25 cellular contexts compared by ENCODE assay signal in genomic region chr6:88422831-88423230, GRCh38.
DNase-seq lines count a peak whose midpoint lies in the region; ATAC-seq, FAIRE-seq and TF ChIP-seq lines count a peak whose summit lies in the region.
"Had no signal": no experiment of that assay in that cellular context is flagged by ENCODE, and none has a peak within 500 bp of the region (broad histone marks: within the 10 kb centered on the region; RNA-seq: fewer than 3 reads in every experiment).

No MANE protein-coding gene starts in this region.

- no peak overlapping the region for H2BK12ac ChIP-seq in H1 (ENCODE audit: low read depth, low read length)

- TF ChIP-seq CTCF in HepG2 (CRISPR knock-in tag; IDR thresholded peaks at IDR 0.05): no peak
- TF ChIP-seq CTCF in right lobe of liver (IDR thresholded peaks at IDR 0.05): no peak
- peak; percentile 43; the same call in 1 of the 2 replicates for TF ChIP-seq CTCF in OCI-LY7 (conservative IDR thresholded peaks at IDR 0.05; ENCODE audit: low read length)
- peak; percentile 18 to 42 (median 38); a peak in 3 of 4 replicates for TF ChIP-seq CTCF in H1 (IDR thresholded peaks at IDR 0.05; ENCODE audit: control extremely low read depth in 1 of 3, insufficient read depth in 1 of 3, low read depth in 1 of 3, low read length in 3 of 3)
- peak; percentile 22 for TF ChIP-seq CTCF in retinal pigment epithelial cell (conservative IDR thresholded peaks at IDR 0.05; ENCODE audit: low read depth, low read length)

- 0 out of 5 replicates have a peak, but pooled peaks cover 0 to 9% of the 10 kb centered on the region in 2 experiments for H3K27me3 ChIP-seq in HepG2 (ENCODE audit: control insufficient read depth in 1 of 2, insufficient read depth in 2 of 2, low read length in 2 of 2)
- H3K27me3 ChIP-seq in right lobe of liver: no peaks in the 10 kb centered on the region
- no peaks in the 10 kb centered on the region for H3K27me3 ChIP-seq in H1 (replicated peaks in 1 of 4; ENCODE audit: control insufficient read depth in 3 of 4, extremely low read depth in 1 of 4, insufficient read depth in 3 of 4, low read length in 3 of 4)
- H3K27me3 ChIP-seq: breast epithelium, dorsolateral prefrontal cortex, hepatocyte had no signal

- no peak overlapping the region for H3K18ac ChIP-seq in H1 (ENCODE audit: extremely low read depth, low read length)

- no peak overlapping the region for H2AFZ ChIP-seq in HepG2 (ENCODE audit: low read length)
- no peak overlapping the region for H2AFZ ChIP-seq in OCI-LY7 (ENCODE audit: low read length)
- H2AFZ ChIP-seq in H1 (ENCODE audit: low read length): no peak overlapping the region
- H2AFZ ChIP-seq: hepatocyte had no signal

- POLR2A ChIA-PET in HepG2 (lab: Yijun Ruan, JAX): no interaction called here
- POLR2A ChIA-PET in OCI-LY7 (lab: Charles Lee): no interaction called here
- POLR2A ChIA-PET in H1 (lab: Charles Lee; ENCODE audit: partially characterized antibody): no interaction called here

- ATAC-seq in HepG2: no peak
- ATAC-seq in right lobe of liver: no peak
- no peak for ATAC-seq in HG02763 (IDR thresholded peaks at IDR 0.05; ENCODE audit: unreplicated experiment)
- ATAC-seq: esophagus mucosa, left cardiac atrium, sciatic nerve had no signal

- H3K23ac ChIP-seq in H1 (ENCODE audit: insufficient read length): no peak overlapping the region

- no peak overlapping the region for H3K14ac ChIP-seq in H1 (ENCODE audit: insufficient read length)

- H3K79me2 ChIP-seq in HepG2 (ENCODE audit: insufficient read depth, low read length) (no peaks in the 10 kb centered on the region), OCI-LY7 (ENCODE audit: insufficient read depth, low read depth, low read length) (no peaks in the 10 kb centered on the region), H1 (ENCODE audit: control insufficient read depth in 1 of 2, insufficient read depth in 2 of 2, low read length in 2 of 2) (no peaks in the 10 kb centered on the region)
- H3K79me2 ChIP-seq: hepatocyte had no signal

- H3K4me2 ChIP-seq in HepG2 (ENCODE audit: low read depth, low read length): no peak overlapping the region
- no peak overlapping the region for H3K4me2 ChIP-seq in OCI-LY7 (ENCODE audit: low read length)
- H3K4me2 ChIP-seq in H1 (ENCODE audit: insufficient read depth in 1 of 2, low read depth in 2 of 2, low read length in 2 of 2): no peak overlapping the region
- H3K4me2 ChIP-seq: hepatocyte had no signal

- no peaks in the 10 kb centered on the region for H3K9me3 ChIP-seq in HepG2 (ENCODE audit: low read length)
- no peaks in the 10 kb centered on the region for H3K9me3 ChIP-seq in right lobe of liver
- no peaks in the 10 kb centered on the region for H3K9me3 ChIP-seq in OCI-LY7 (ENCODE audit: low read length)
- no peaks in the 10 kb centered on the region for H3K9me3 ChIP-seq in H1 (ENCODE audit: insufficient read depth in 2 of 2, low read depth in 1 of 2, low read length in 1 of 2)
- H3K9me3 ChIP-seq: breast epithelium had no signal

- no peaks in the 10 kb centered on the region for H3K23me2 ChIP-seq in H1 (ENCODE audit: low read depth, low read length)

- WGBS in HepG2 (ENCODE audit: low lambda C conversion rate): 17% methylated on average over 8 of the region's 8 CpGs
- 62% methylated on average over 8 of the region's 8 CpGs for WGBS in right lobe of liver (ENCODE audit: insufficient coverage, low coverage, low lambda C conversion rate, missing lambda C conversion rate)
- WGBS in H1 (ENCODE audit: extremely low coverage in 1 of 2, insufficient coverage in 1 of 2, insufficient read length in 1 of 2, insufficient replicate concordance in 2 of 2, low coverage in 1 of 2, low lambda C conversion rate in 2 of 2, missing lambda C conversion rate in 1 of 2), 2 experiments: 69% methylated on average over 7 of the region's 8 CpGs; no CpG with 5 or more reads in 1 of the 2 experiments

- H3K56ac ChIP-seq in H1 (replicated peaks; ENCODE audit: insufficient read length, low read depth, low read length): no peak overlapping the region

- no peak for TF ChIP-seq EP300 in HepG2 (IDR thresholded peaks at IDR 0.05; ENCODE audit: low read depth in 2 of 2, low read length in 2 of 2)
- TF ChIP-seq EP300 in HepG2 (CRISPR knock-in tag; IDR thresholded peaks at IDR 0.05; ENCODE audit: borderline replicate concordance): no peak
- TF ChIP-seq EP300 in H1 (IDR thresholded peaks at IDR 0.05; ENCODE audit: borderline replicate concordance in 1 of 2, low read depth in 2 of 2, low read length in 2 of 2): no peak

- H4K5ac ChIP-seq in H1 (ENCODE audit: insufficient read length, low read depth, low read length): no peak overlapping the region

- no peak overlapping the region for H2AK5ac ChIP-seq in H1 (ENCODE audit: low read depth, low read length)

- DNase-seq in HepG2 (ENCODE audit: low spot score) (no peak), right lobe of liver (no peak), OCI-LY7 (ENCODE audit: low spot score) (no peak), H1 (ENCODE audit: low read depth in 1 of 2, low spot score in 2 of 2) (no peak), retinal pigment epithelial cell (ENCODE audit: low read depth) (no peak), RCC 7860 (ENCODE audit: low spot score) (no peak)
- no peak for DNase-seq in activated CD4-positive, alpha-beta T cell treated with anti-CD3 and anti-CD28 coated beads for 48 hours
- DNase-seq: activated CD4-positive, alpha-beta T cell treated with anti-CD3 and anti-CD28 coated beads, Interleukin-2, amount 50 U/mL, for 48 hours; activated naive CD8-positive, alpha-beta T cell treated with anti-CD3 and anti-CD28 coated beads, Interleukin-2, amount 10 ng/mL, durations not matched to agents 7 days and 5 days; activated T-cell treated with anti-CD3 and anti-CD28 coated beads, Interleukin-2, amount 50 U/mL, for 48 hours; COR-L47; dorsolateral prefrontal cortex; HCEC 1CT; left cardiac atrium; NCI-H1048; occipital lobe; stimulated activated CD4-positive, alpha-beta T cell treated with anti-CD3 and anti-CD28 coated beads, Interleukin-1b, Interleukin-23, amount 100 ng/mL, for 48 hours; substantia nigra had no signal

- H3K4me3 ChIP-seq in HepG2 (replicated peaks in 1 of 3; ENCODE audit: insufficient read depth in 1 of 3, low read depth in 2 of 3, low read length in 3 of 3) (no peak overlapping the region), right lobe of liver (no peak overlapping the region), OCI-LY7 (ENCODE audit: low read depth, low read length, poor library complexity, severe bottlenecking) (no peak overlapping the region), H1 (ENCODE audit: extremely low read depth in 1 of 4, insufficient read depth in 2 of 4, low read depth in 3 of 4, low read length in 4 of 4) (no peak overlapping the region), retinal pigment epithelial cell (ENCODE audit: low read length) (no peak overlapping the region)
- H3K4me3 ChIP-seq: breast epithelium, dorsolateral prefrontal cortex, hepatocyte, SK-N-MC had no signal

- FAIRE-seq in HepG2 (lab: Jason Lieb, UNC) (no peak), H1 (lab: Jason Lieb, UNC) (no peak), RCC 7860 (lab: Jason Lieb, UNC) (no peak)
- FAIRE-seq: TTC549 had no signal

- no peaks in the 10 kb centered on the region for H3K79me1 ChIP-seq in H1 (ENCODE audit: low read depth, low read length)

- TF ChIP-seq POLR2A in HepG2 (IDR thresholded peaks at IDR 0.05; ENCODE audit: insufficient read depth in 1 of 2, low read depth in 2 of 2, low read length in 2 of 2) (no peak), right lobe of liver (IDR thresholded peaks at IDR 0.05) (no peak), H1 (IDR thresholded peaks at IDR 0.05; ENCODE audit: control extremely low read depth in 1 of 2, low read depth in 2 of 2, low read length in 2 of 2) (no peak)

- H2BK15ac ChIP-seq in H1 (ENCODE audit: low read length): no peak overlapping the region

- no peak overlapping the region for H4K91ac ChIP-seq in H1 (replicated peaks; ENCODE audit: insufficient read length, low read length)

- H3K4ac ChIP-seq in H1 (replicated peaks; ENCODE audit: insufficient read length, low read depth, low read length): no peak overlapping the region

- CTCF ChIA-PET in HepG2 (lab: Yijun Ruan, JAX; ENCODE audit: low intra/inter-chr PET ratio, low total read pairs) (no interaction called here), OCI-LY7 (lab: Charles Lee; ENCODE audit: unreplicated experiment) (no interaction called here), H1 (lab: Charles Lee; ENCODE audit: partially characterized antibody) (interaction anchor here (0.6 to 1.0 kb wide), 5 partner anchors 20 to 487 kb away, joined by 3 read pairs; no protein-coding TSS in a partner anchor)

- H3K9ac ChIP-seq in HepG2 (ENCODE audit: insufficient read depth, low read depth, low read length): no peak overlapping the region
- H3K9ac ChIP-seq in H1 (replicated peaks in 1 of 4; ENCODE audit: extremely low read depth in 1 of 4, low read depth in 3 of 4, low read length in 3 of 4): no peak overlapping the region

- no peaks in the 10 kb centered on the region for H3K9me2 ChIP-seq in OCI-LY7 (ENCODE audit: insufficient read depth, low read length)

- no peak overlapping the region for H2BK5ac ChIP-seq in H1 (ENCODE audit: low read depth, low read length)

- intact Hi-C loops in HepG2 (cut with micrococcal nuclease; ENCODE audit: unreplicated experiment): no loop called here
- intact Hi-C loops in right lobe of liver (cut with DNase I): no loop called here
- intact Hi-C loops in OCI-LY7 (cut with micrococcal nuclease; ENCODE audit: unreplicated experiment): no loop called here

- H4K8ac ChIP-seq in H1 (ENCODE audit: extremely low read depth, insufficient read depth, low read length): no peak overlapping the region

- H4K20me1 ChIP-seq in HepG2 (ENCODE audit: insufficient read depth, low read length) (no peaks in the 10 kb centered on the region), OCI-LY7 (ENCODE audit: insufficient read depth, low read length) (no peaks in the 10 kb centered on the region), H1 (replicated peaks in 1 of 2; ENCODE audit: control insufficient read depth in 1 of 2, insufficient read depth in 2 of 2, low read length in 2 of 2) (no peaks in the 10 kb centered on the region)

- BruUV-seq in HepG2 (replicated peaks; lab: Mats Ljungman, UMichigan) (no TSS peak), OCI-LY7 (replicated peaks; lab: Mats Ljungman, UMichigan) (no TSS peak)

- H3K4me1 ChIP-seq in HepG2 (ENCODE audit: insufficient read depth, low read length) (no peaks in the 10 kb centered on the region), right lobe of liver (no peaks in the 10 kb centered on the region), OCI-LY7 (ENCODE audit: insufficient read depth, low read length, poor library complexity, severe bottlenecking) (no peaks in the 10 kb centered on the region), H1 (replicated peaks in 1 of 4; ENCODE audit: control insufficient read depth in 3 of 4, insufficient read depth in 4 of 4, low read length in 3 of 4) (no peaks in the 10 kb centered on the region)
- H3K4me1 ChIP-seq: breast epithelium had no signal

- no peak overlapping the region for H2BK120ac ChIP-seq in H1 (replicated peaks; ENCODE audit: low read depth, low read length)

- TF ChIP-seq RAD21 in HepG2 (CRISPR knock-in tag; IDR thresholded peaks at IDR 0.05) (no peak), H1 (IDR thresholded peaks at IDR 0.05 in 1 of 2, conservative IDR thresholded peaks at IDR 0.05 in 1 of 2; ENCODE audit: low read depth in 2 of 2, low read length in 2 of 2) (peak; percentile 41 to 52)

- H3K27ac ChIP-seq in HepG2 (ENCODE audit: extremely low read length, insufficient read depth, low read length): no peak overlapping the region
- no peak overlapping the region for H3K27ac ChIP-seq in right lobe of liver
- no peak overlapping the region for H3K27ac ChIP-seq in OCI-LY7 (ENCODE audit: low read depth, low read length, poor library complexity, severe bottlenecking)
- no peak overlapping the region for H3K27ac ChIP-seq in H1 (ENCODE audit: low read depth, low read length)
- H3K27ac ChIP-seq: breast epithelium, dorsolateral prefrontal cortex, hepatocyte, SK-N-MC had no signal

- H2BK20ac ChIP-seq in H1 (ENCODE audit: low read length): no peak overlapping the region

- H3K36me3 ChIP-seq in HepG2 (replicated peaks in 1 of 2; ENCODE audit: control insufficient read depth in 1 of 2, insufficient read depth in 2 of 2, low read length in 2 of 2): no peaks in the 10 kb centered on the region
- no peaks in the 10 kb centered on the region for H3K36me3 ChIP-seq in right lobe of liver
- no peaks in the 10 kb centered on the region for H3K36me3 ChIP-seq in OCI-LY7 (ENCODE audit: insufficient read depth, low read length)
- H3K36me3 ChIP-seq in H1 (ENCODE audit: control insufficient read depth in 2 of 4, insufficient read depth in 4 of 4, low read length in 3 of 4): no peaks in the 10 kb centered on the region
- H3K36me3 ChIP-seq: breast epithelium had no signal

- in situ Hi-C loops in HepG2 (cut with HindIII; ENCODE audit: extremely low pct_ligation_motif_present, low pct_unique_long_range_greater_than_20kb): no loop called here

Comparison
In these comparisons a context has a peak if more than half of its experiments do, and no peak if none do; other contexts are left out.
1. CTCF ChIP-seq: peak in OCI-LY7 (single experiment), H1 (3 of 3) and retinal pigment epithelial cell (single experiment); none in HepG2 (single experiment) and right lobe of liver (0 of 4).
2. Of the 41 proteins assayed by ChIP-seq in both HepG2 and H1: peak only in HepG2: none; only in H1: CTCF, RAD21 and YY1; in both: none; in neither: 38.